ENCODE assay signal across 9 cellular contexts in the genomic region with DNA sequence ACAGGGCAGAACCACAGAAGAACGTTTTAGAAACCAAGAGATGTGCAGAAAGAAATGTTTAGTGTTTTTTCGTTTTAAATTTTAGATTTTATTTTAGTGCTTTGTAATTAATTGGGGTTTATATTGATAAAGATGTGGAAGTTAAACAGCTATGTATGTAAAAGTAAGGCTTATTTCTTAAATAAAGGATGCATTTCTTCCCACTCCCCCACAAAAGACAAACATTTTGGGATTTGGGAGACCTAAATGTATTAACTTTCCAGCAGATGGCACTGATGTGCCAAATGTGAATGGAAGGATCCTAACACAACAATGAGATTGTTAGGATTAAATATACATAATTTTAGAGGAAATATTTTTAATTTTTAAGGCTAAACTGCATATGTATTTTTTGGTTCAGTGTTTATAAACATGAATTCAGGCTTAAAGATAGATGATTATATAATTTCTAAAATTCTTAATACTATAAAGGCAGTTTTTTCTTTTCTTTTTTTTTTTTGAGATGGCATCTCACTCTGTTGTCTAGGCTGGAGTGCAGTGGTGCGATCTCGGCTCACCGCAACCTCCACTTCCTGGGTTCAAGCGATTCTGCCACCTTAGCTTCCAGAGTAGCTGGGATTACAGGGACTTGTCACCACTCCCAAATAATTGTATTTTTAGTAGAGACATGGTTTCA. TPM values are rescaled to one million over a fixed set of nuclear protein-coding genes. Genes with fewer than 3 reads are reported as not detected.
DNase-seq lines count a peak whose midpoint lies in the region; ATAC-seq and TF ChIP-seq lines count a peak whose summit lies in the region.
"Had no signal": no experiment of that assay in that cellular context is flagged by ENCODE, and none has a peak within 500 bp of the region (broad histone marks: within the 10 kb centered on the region; RNA-seq: fewer than 3 reads in every experiment).

No MANE protein-coding gene starts in this region.

- in situ Hi-C loops in astrocyte of the cerebellum (cut with HindIII; ENCODE audit: low sequenced_read_pairs) = loop anchor here (5.0 kb wide), 1 partner anchor 37 kb away; no protein-coding TSS in a partner anchor

- DNase-seq in DMS53 (lab: John Stamatoyannopoulos, UW) (peak; percentile 75), Kasumi-1 (lab: John Stamatoyannopoulos, UW) (peak; percentile 4 to 35), astrocyte of the cerebellum (ENCODE audit: low read depth) (peak; percentile 38), lower lobe of right lung (no peak), NCI-H226 (no peak)
- DNase-seq in naive thymus-derived CD4-positive, alpha-beta T cell = no peak
- no peak for DNase-seq in activated CD8-positive, alpha-beta memory T cell treated with anti-CD3 and anti-CD28 coated beads for 24 hours

- H3K9me3 Mint-ChIP-seq in naive thymus-derived CD4-positive, alpha-beta T cell = no peaks in the 10 kb centered on the region

- no peak overlapping the region for H3K4me3 ChIP-seq in astrocyte of the cerebellum (ENCODE audit: low read depth, low read length)
- H3K4me3 ChIP-seq in lower lobe of right lung = no peak overlapping the region
- H3K4me3 ChIP-seq in naive thymus-derived CD4-positive, alpha-beta T cell (ENCODE audit: low read length) = no peak overlapping the region
- H3K4me3 ChIP-seq: lung had no signal

- H3K27me3 ChIP-seq in lower lobe of right lung (ENCODE audit: low read depth) = no peaks in the 10 kb centered on the region
- no peaks in the 10 kb centered on the region for H3K27me3 ChIP-seq in naive thymus-derived CD4-positive, alpha-beta T cell (ENCODE audit: control insufficient read depth in 2 of 2, insufficient read depth in 2 of 2, low read length in 2 of 2)

- no peak overlapping the region for H3K4me3 Mint-ChIP-seq in naive thymus-derived CD4-positive, alpha-beta T cell

- H3K27ac Mint-ChIP-seq in naive thymus-derived CD4-positive, alpha-beta T cell = peak overlapping the region in 1 of 9 donors; percentile 83

- no peaks in the 10 kb centered on the region for H3K27me3 Mint-ChIP-seq in naive thymus-derived CD4-positive, alpha-beta T cell

- TF ChIP-seq CTCF in astrocyte of the cerebellum (IDR thresholded peaks at IDR 0.05; ENCODE audit: low read depth, low read length, missing control alignments) = peak; percentile 57
- TF ChIP-seq CTCF in lower lobe of right lung (IDR thresholded peaks at IDR 0.05) = peak; percentile 37

- ATAC-seq in lower lobe of right lung (no peak), HG02870 (IDR thresholded peaks at IDR 0.05; ENCODE audit: unreplicated experiment) (no peak)
- no peak for ATAC-seq in naive thymus-derived CD4-positive, alpha-beta T cell

- CTCF ChIA-PET in naive thymus-derived CD4-positive, alpha-beta T cell (lab: Charles Lee) = interaction anchor here (1.0 to 1.3 kb wide), 2 partner anchors 12 to 424 kb away, joined by 3 to 4 read pairs; partner anchors contain the start of gene PFDN4

- peaks cover 34% of the 10 kb centered on the region for H3K36me3 ChIP-seq in lower lobe of right lung
- H3K36me3 ChIP-seq in naive thymus-derived CD4-positive, alpha-beta T cell (ENCODE audit: control insufficient read depth in 2 of 3, insufficient read depth in 3 of 3, low read length in 3 of 3) = peaks cover 0 to 22% (median 5%) of the 10 kb centered on the region in 3 experiments

- POLR2A ChIA-PET in naive thymus-derived CD4-positive, alpha-beta T cell (lab: Charles Lee) = no interaction called here

- H3K36me3 Mint-ChIP-seq in naive thymus-derived CD4-positive, alpha-beta T cell = peaks cover 0 to 16% (median 10%) of the 10 kb centered on the region in 5 donors

- no peaks in the 10 kb centered on the region for H3K9me3 ChIP-seq in lower lobe of right lung
- H3K9me3 ChIP-seq in naive thymus-derived CD4-positive, alpha-beta T cell (ENCODE audit: control insufficient read depth in 2 of 3, low read length in 3 of 3) = no peaks in the 10 kb centered on the region

- peaks cover 18 to 34% (median 24%) of the 10 kb centered on the region in 7 donors for H3K4me1 Mint-ChIP-seq in naive thymus-derived CD4-positive, alpha-beta T cell

- H3K4me1 ChIP-seq in lower lobe of right lung = peaks cover 6% of the 10 kb centered on the region
- peaks cover 0 to 17% of the 10 kb centered on the region in 2 donors for H3K4me1 ChIP-seq in naive thymus-derived CD4-positive, alpha-beta T cell (ENCODE audit: control insufficient read depth in 2 of 2, insufficient read depth in 2 of 2, low read length in 2 of 2)

- intact Hi-C loops in lower lobe of right lung (cut with DNase I) = no loop called here
- intact Hi-C loops in naive thymus-derived CD4-positive, alpha-beta T cell (cut with micrococcal nuclease) = loop anchor here in 1 of 2 donors (1.0 kb wide), 1 partner anchor 426 kb away; no protein-coding TSS in a partner anchor

- H3K27ac ChIP-seq in lower lobe of right lung = no peak overlapping the region
- H3K27ac ChIP-seq in naive thymus-derived CD4-positive, alpha-beta T cell (ENCODE audit: low read depth, low read length) = no peak overlapping the region

RNA-seq across cellular contexts. Expression of gene PFDN4, which starts 12.0 kb away (rescaled TPM):
- total RNA-seq in lower lobe of right lung = 15.3 TPM
- total RNA-seq in naive thymus-derived CD4-positive, alpha-beta T cell = 10 to 100 TPM; 14.6 to 30.4 (median 17.7) TPM
- 10 to 100 TPM; 26.4 to 46.5 TPM for polyA plus RNA-seq in naive thymus-derived CD4-positive, alpha-beta T cell

RNA-seq across cellular contexts. Expression of gene CYP24A1, which starts 46.1 kb away (rescaled TPM):
- 0.21 TPM for total RNA-seq in lower lobe of right lung
- total RNA-seq in naive thymus-derived CD4-positive, alpha-beta T cell = under 1 TPM in 1 of 5 experiments, not detected in 4; 0.78 TPM
- not detected for polyA plus RNA-seq in naive thymus-derived CD4-positive, alpha-beta T cell

Comparison
In these comparisons a context has a peak if more than half of its experiments do, and no peak if none do; other contexts are left out.
1. DNase-seq: peak in DMS53 (single experiment), Kasumi-1 (2 of 2) and astrocyte of the cerebellum (single experiment); none in lower lobe of right lung (single experiment), naive thymus-derived CD4-positive, alpha-beta T cell (0 of 9), NCI-H226 (single experiment) and activated CD8-positive, alpha-beta memory T cell treated with anti-CD3 and anti-CD28 coated beads for 24 hours (single experiment).